Comparison of ENCODE assay signal across 17 cellular contexts in the genomic region with DNA sequence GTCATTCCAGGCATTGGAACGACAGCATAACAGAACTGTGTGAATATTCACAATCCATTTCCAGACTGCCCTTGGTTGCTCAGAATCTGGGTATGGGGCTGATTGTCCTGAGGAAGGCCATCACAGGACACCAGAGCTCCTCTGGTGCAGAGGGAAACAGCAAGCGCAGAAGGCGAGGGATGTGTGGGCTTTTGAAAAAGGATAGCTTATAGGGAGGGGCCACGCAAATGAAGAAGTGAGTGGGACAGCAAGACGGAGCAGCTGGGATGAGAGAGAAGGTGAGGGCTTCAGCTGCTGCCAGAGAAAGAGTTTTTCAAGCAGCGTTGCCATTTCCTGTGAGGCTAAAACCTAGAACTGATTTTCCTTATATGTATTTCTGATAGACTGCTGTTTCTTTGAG.
"Had no signal": no experiment of that assay in that cellular context is flagged by ENCODE, and none has a peak within 500 bp of the region (broad histone marks: within the 10 kb centered on the region; RNA-seq: fewer than 3 reads in every experiment).

No MANE protein-coding gene starts in this region.

- H3K4me3 Mint-ChIP-seq: activated CD4-positive, alpha-beta memory T cell treated with anti-CD3 and anti-CD28 coated beads for 36 hours; activated naive CD4-positive, alpha-beta T cell treated with anti-CD3 and anti-CD28 coated beads, Interleukin-2, amount 10 ng/mL, durations not matched to agents 7 days and 5 days; natural killer cell treated with Interleukin-12 subunit alpha and Interleukin-12 subunit beta and Interleukin-15 and Interleukin-18, amount 100 ng/mL, for 72 hours; stimulated activated naive B cell treated with anti-CD40 and anti-IgM and Interleukin-4, amounts not matched to agents 10 μg/mL and 1 μg/mL and 100 μg/mL, for 72 hours; T-helper 2 cell treated with Interferon-gamma antibody and Interleukin-4, amounts not matched to agents 5 μg/mL and 100 μg/mL, for 36 hours had no signal

- H3K27me3 ChIP-seq: body of pancreas, heart right ventricle, sigmoid colon, transverse colon, uterus had no signal

- H3K4me3 ChIP-seq: body of pancreas, heart right ventricle, left ventricle myocardium inferior, sigmoid colon, transverse colon, uterus had no signal

- H3K36me3 Mint-ChIP-seq: activated CD4-positive, alpha-beta memory T cell treated with anti-CD3 and anti-CD28 coated beads for 36 hours; activated naive CD4-positive, alpha-beta T cell treated with anti-CD3 and anti-CD28 coated beads, Interleukin-2, amount 10 ng/mL, durations not matched to agents 7 days and 5 days; natural killer cell treated with Interleukin-12 subunit alpha and Interleukin-12 subunit beta and Interleukin-15 and Interleukin-18, amount 100 ng/mL, for 72 hours; stimulated activated naive B cell treated with anti-CD40 and anti-IgM and Interleukin-4, amounts not matched to agents 10 μg/mL and 1 μg/mL and 100 μg/mL, for 72 hours had no signal

- DNase-seq: activated CD4-positive, alpha-beta memory T cell treated with anti-CD3 and anti-CD28 coated beads for 36 hours; activated effector memory CD4-positive, alpha-beta T cell treated with anti-CD3 and anti-CD28 coated beads, Interleukin-2, amount 50 U/mL, for 16 hours; activated naive CD4-positive, alpha-beta T cell treated with anti-CD3 and anti-CD28 coated beads, Interleukin-2, amount 10 ng/mL, durations not matched to agents 7 days and 5 days; activated T-cell treated with anti-CD3 and anti-CD28 coated beads, Interleukin-2, amount 50 U/mL, for 72 hours; anterior cingulate cortex; heart right ventricle; left ventricle myocardium inferior; sigmoid colon; stimulated activated CD4-positive, alpha-beta T cell treated with anti-CD3 and anti-CD28 coated beads, Interleukin-2, amount 100 ng/mL, for 48 hours; stimulated activated CD8-positive, alpha-beta memory T cell treated with anti-CD3 and anti-CD28 coated beads, Interleukin-4, amount 100 ng/mL, for 48 hours; stimulated activated naive B cell treated with anti-CD40 and anti-IgM and Interleukin-4, amounts not matched to agents 10 μg/mL and 1 μg/mL and 100 μg/mL, for 72 hours; transverse colon; uterus had no signal

- H3K27me3 Mint-ChIP-seq: activated CD4-positive, alpha-beta memory T cell treated with anti-CD3 and anti-CD28 coated beads for 36 hours; natural killer cell treated with Interleukin-12 subunit alpha and Interleukin-12 subunit beta and Interleukin-15 and Interleukin-18, amount 100 ng/mL, for 72 hours; stimulated activated naive B cell treated with anti-CD40 and anti-IgM and Interleukin-4, amounts not matched to agents 10 μg/mL and 1 μg/mL and 100 μg/mL, for 72 hours had no signal

- H3K9me3 Mint-ChIP-seq: activated CD4-positive, alpha-beta memory T cell treated with anti-CD3 and anti-CD28 coated beads for 36 hours; activated naive CD4-positive, alpha-beta T cell treated with anti-CD3 and anti-CD28 coated beads, Interleukin-2, amount 10 ng/mL, durations not matched to agents 7 days and 5 days; activated T-cell treated with anti-CD3 and anti-CD28 coated beads, Interleukin-2, amount 50 U/mL, for 72 hours; natural killer cell treated with Interleukin-12 subunit alpha and Interleukin-12 subunit beta and Interleukin-15 and Interleukin-18, amount 100 ng/mL, for 72 hours; stimulated activated naive B cell treated with anti-CD40 and anti-IgM and Interleukin-4, amounts not matched to agents 10 μg/mL and 1 μg/mL and 100 μg/mL, for 72 hours; T-helper 2 cell treated with Interferon-gamma antibody and Interleukin-4, amounts not matched to agents 5 μg/mL and 100 μg/mL, for 36 hours had no signal

- H3K36me3 ChIP-seq: transverse colon, uterus had no signal

- H3K27ac Mint-ChIP-seq: activated CD4-positive, alpha-beta memory T cell treated with anti-CD3 and anti-CD28 coated beads for 36 hours; activated T-cell treated with anti-CD3 and anti-CD28 coated beads, Interleukin-2, amount 50 U/mL, for 72 hours; natural killer cell treated with Interleukin-12 subunit alpha and Interleukin-12 subunit beta and Interleukin-15 and Interleukin-18, amount 100 ng/mL, for 72 hours; stimulated activated naive B cell treated with anti-CD40 and anti-IgM and Interleukin-4, amounts not matched to agents 10 μg/mL and 1 μg/mL and 100 μg/mL, for 72 hours had no signal

- H3K27ac ChIP-seq: epithelial cell of prostate, left ventricle myocardium inferior, sigmoid colon, transverse colon, uterus had no signal

- H3K4me1 ChIP-seq: heart right ventricle, left ventricle myocardium inferior, sigmoid colon, uterus had no signal

- H3K9me3 ChIP-seq: body of pancreas, heart right ventricle, left ventricle myocardium inferior, sigmoid colon, transverse colon, uterus had no signal

- ATAC-seq: natural killer cell treated with Interleukin-12 subunit alpha and Interleukin-12 subunit beta and Interleukin-15 and Interleukin-18, amount 100 ng/mL, for 72 hours; stimulated activated naive B cell treated with anti-CD40 and anti-IgM and Interleukin-4, amounts not matched to agents 10 μg/mL and 1 μg/mL and 100 μg/mL, for 72 hours had no signal
